Comparison of ENCODE assay signal across 1 cellular context in genomic region chr11:66864172-66864901, GRCh38.
TF ChIP-seq lines count a peak whose summit lies in the region.

No MANE protein-coding gene starts in this region.

TF ChIP-seq in endothelial cell of umbilical vein, 7 proteins besides CTCF, POLR2A, EP300 and RAD21 (continued from another document):
- TF ChIP-seq MYC (IDR thresholded peaks at IDR 0.05; ENCODE audit: low read depth, low read length) = no peak
